Comparison of ENCODE assay signal across 1 cellular context in genomic region chr17:50388728-50389127, GRCh38.
TF ChIP-seq lines count a peak whose summit lies in the region.

No MANE protein-coding gene starts in this region.

TF ChIP-seq in HepG2, 621 proteins besides CTCF, POLR2A, EP300 and RAD21:
- TF ChIP-seq, protein P1, sequence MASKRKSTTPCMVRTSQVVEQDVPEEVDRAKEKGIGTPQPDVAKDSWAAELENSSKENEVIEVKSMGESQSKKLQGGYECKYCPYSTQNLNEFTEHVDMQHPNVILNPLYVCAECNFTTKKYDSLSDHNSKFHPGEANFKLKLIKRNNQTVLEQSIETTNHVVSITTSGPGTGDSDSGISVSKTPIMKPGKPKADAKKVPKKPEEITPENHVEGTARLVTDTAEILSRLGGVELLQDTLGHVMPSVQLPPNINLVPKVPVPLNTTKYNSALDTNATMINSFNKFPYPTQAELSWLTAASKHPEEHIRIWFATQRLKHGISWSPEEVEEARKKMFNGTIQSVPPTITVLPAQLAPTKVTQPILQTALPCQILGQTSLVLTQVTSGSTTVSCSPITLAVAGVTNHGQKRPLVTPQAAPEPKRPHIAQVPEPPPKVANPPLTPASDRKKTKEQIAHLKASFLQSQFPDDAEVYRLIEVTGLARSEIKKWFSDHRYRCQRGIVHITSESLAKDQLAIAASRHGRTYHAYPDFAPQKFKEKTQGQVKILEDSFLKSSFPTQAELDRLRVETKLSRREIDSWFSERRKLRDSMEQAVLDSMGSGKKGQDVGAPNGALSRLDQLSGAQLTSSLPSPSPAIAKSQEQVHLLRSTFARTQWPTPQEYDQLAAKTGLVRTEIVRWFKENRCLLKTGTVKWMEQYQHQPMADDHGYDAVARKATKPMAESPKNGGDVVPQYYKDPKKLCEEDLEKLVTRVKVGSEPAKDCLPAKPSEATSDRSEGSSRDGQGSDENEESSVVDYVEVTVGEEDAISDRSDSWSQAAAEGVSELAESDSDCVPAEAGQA (IDR thresholded peaks at IDR 0.05; ENCODE audit: low read depth): no peak
- TF ChIP-seq, protein P1 (CRISPR knock-in tag; IDR thresholded peaks at IDR 0.05; ENCODE audit: borderline replicate concordance): no peak
- TF ChIP-seq MTA3 (CRISPR knock-in tag; IDR thresholded peaks at IDR 0.05): no peak
- TF ChIP-seq ZSCAN25 (CRISPR knock-in tag; IDR thresholded peaks at IDR 0.05): no peak
- TF ChIP-seq IKZF4 (CRISPR knock-in tag; IDR thresholded peaks at IDR 0.05; ENCODE audit: borderline replicate concordance, low read depth, not compliant biosample characterization): no peak
- TF ChIP-seq POLR2AphosphoS2 (IDR thresholded peaks at IDR 0.05; ENCODE audit: low read depth, low read length): peak; percentile 87
- peak; percentile 32 for TF ChIP-seq RBM22 (optimal IDR thresholded peaks at IDR 0.05; ENCODE audit: low read length)
- peak; percentile 18; the same call in 1 of the 2 replicates for TF ChIP-seq POLR2AphosphoS5 (IDR thresholded peaks at IDR 0.05; ENCODE audit: low read depth, low read length)
